ENCODE assay signal across 18 cellular contexts in genomic region chr7:91850455-91850854, GRCh38. TPM values are rescaled to one million over a fixed set of nuclear protein-coding genes. Genes with fewer than 3 reads are reported as not detected.
DNase-seq lines count a peak whose midpoint lies in the region; ATAC-seq and TF ChIP-seq lines count a peak whose summit lies in the region.
"Had no signal": no experiment of that assay in that cellular context is flagged by ENCODE, and none has a peak within 500 bp of the region (broad histone marks: within the 10 kb centered on the region; RNA-seq: fewer than 3 reads in every experiment).

No MANE protein-coding gene starts in this region.

- no peak for TF ChIP-seq CTCF in fibroblast of the aortic adventitia (IDR thresholded peaks at IDR 0.05; ENCODE audit: insufficient read depth, low read length)
- TF ChIP-seq CTCF in coronary artery (IDR thresholded peaks at IDR 0.05) = no peak

- ATAC-seq in SK-N-SH treated with all-trans-retinoic acid at 6 μM for 48 hours (peak; percentile 54), Right ventricle myocardium inferior (no peak), HG02678 (IDR thresholded peaks at IDR 0.05; ENCODE audit: unreplicated experiment) (no peak)
- ATAC-seq: body of pancreas, gastroesophageal sphincter, K562, right lobe of liver had no signal

- DNase-seq in HPDE6-E6E7 (ENCODE audit: extremely low spot score) = peak; percentile 42
- DNase-seq in fibroblast of the aortic adventitia (ENCODE audit: low read depth) = peak; percentile 50
- no peak for DNase-seq in Right ventricle myocardium inferior (ENCODE audit: missing footprints)
- DNase-seq in coronary artery (ENCODE audit: low spot score) = no peak
- no peak for DNase-seq in epidermal melanocyte (ENCODE audit: insufficient read length, low spot score)
- DNase-seq: activated CD4-positive, alpha-beta T cell treated with anti-CD3 and anti-CD28 coated beads for 1 hour; activated CD8-positive, alpha-beta memory T cell treated with anti-CD3 and anti-CD28 coated beads, Interleukin-2, amount 50 U/mL, for 48 hours; body of pancreas; DMS53; H9; NCI-H1105 treated with DMSO at 0.1 percent for 48 hours; right lobe of liver had no signal

- no peak overlapping the region for H3K27ac ChIP-seq in coronary artery
- H3K27ac ChIP-seq: body of pancreas, gastroesophageal sphincter, neural progenitor cell, right lobe of liver, suprapubic skin had no signal

- H3K4me3 ChIP-seq in fibroblast of the aortic adventitia (ENCODE audit: low read depth, low read length) (no peak overlapping the region), coronary artery (no peak overlapping the region)
- H3K4me3 ChIP-seq: body of pancreas, gastroesophageal sphincter, K562, neural progenitor cell, right lobe of liver, suprapubic skin had no signal

- intact Hi-C loops in Right ventricle myocardium inferior (cut with DNase I) = no loop called here

TF ChIP-seq in SK-N-SH treated with all-trans-retinoic acid at 6 μM for 48 hours, 23 proteins besides CTCF, POLR2A, EP300 and RAD21:
- TF ChIP-seq CSDC2 (CRISPR knock-in tag; IDR thresholded peaks at IDR 0.05) = no peak
- TF ChIP-seq ZC3H10 (CRISPR knock-in tag; IDR thresholded peaks at IDR 0.05) = no peak
- no peak for TF ChIP-seq CSRNP3 (CRISPR knock-in tag; IDR thresholded peaks at IDR 0.05)
- TF ChIP-seq ARNTL (CRISPR knock-in tag; IDR thresholded peaks at IDR 0.05; ENCODE audit: borderline replicate concordance, low read depth) = no peak
- no peak for TF ChIP-seq ZNF70 (CRISPR knock-in tag; IDR thresholded peaks at IDR 0.05)
- no peak for TF ChIP-seq ZNF8 (CRISPR knock-in tag; IDR thresholded peaks at IDR 0.05)
- TF ChIP-seq TSHZ2 (CRISPR knock-in tag; IDR thresholded peaks at IDR 0.05) = no peak
- no peak for TF ChIP-seq ZNF565 (CRISPR knock-in tag; conservative IDR thresholded peaks at IDR 0.05; ENCODE audit: low read depth)
- TF ChIP-seq PATZ1 (CRISPR knock-in tag; IDR thresholded peaks at IDR 0.05; ENCODE audit: borderline replicate concordance) = no peak
- TF ChIP-seq ISL1 (CRISPR knock-in tag; IDR thresholded peaks at IDR 0.05) = no peak
- no peak for TF ChIP-seq GLIS3 (CRISPR knock-in tag; IDR thresholded peaks at IDR 0.05)
- TF ChIP-seq POU6F1 (CRISPR knock-in tag; IDR thresholded peaks at IDR 0.05; ENCODE audit: borderline replicate concordance, low read depth) = no peak
- no peak for TF ChIP-seq SNAI2 (CRISPR knock-in tag; IDR thresholded peaks at IDR 0.05)
- no peak for TF ChIP-seq ESRRG (CRISPR knock-in tag; IDR thresholded peaks at IDR 0.05)
- no peak for TF ChIP-seq RARB (CRISPR knock-in tag; IDR thresholded peaks at IDR 0.05)
- no peak for TF ChIP-seq TCF4 (CRISPR knock-in tag; IDR thresholded peaks at IDR 0.05; ENCODE audit: borderline replicate concordance)
- no peak for TF ChIP-seq OSR1 (CRISPR knock-in tag; IDR thresholded peaks at IDR 0.05)
- no peak for TF ChIP-seq TOX (CRISPR knock-in tag; IDR thresholded peaks at IDR 0.05; ENCODE audit: borderline replicate concordance)
- TF ChIP-seq PPARA (CRISPR knock-in tag; IDR thresholded peaks at IDR 0.05; ENCODE audit: borderline replicate concordance) = no peak

RNA-seq across cellular contexts. Expression of gene MTERF1, which starts 30.0 kb away (rescaled TPM):
- total RNA-seq in fibroblast of the aortic adventitia (ENCODE audit: low replicate concordance) (10.9 and 15.8 TPM in 2 replicates), Right ventricle myocardium inferior (9.9 TPM)

Comparison
In these comparisons a context has a peak if more than half of its experiments do, and no peak if none do; other contexts are left out.
1. DNase-seq: peak in HPDE6-E6E7 (single experiment) and fibroblast of the aortic adventitia (single experiment); none in Right ventricle myocardium inferior (single experiment), coronary artery (single experiment) and epidermal melanocyte (single experiment).